ENCODE assay signal across 10 cellular contexts in genomic region chr22:42317691-42318547, GRCh38. TPM values are rescaled to one million over a fixed set of nuclear protein-coding genes. Genes with fewer than 3 reads are reported as not detected.
DNase-seq lines count a peak whose midpoint lies in the region; ATAC-seq and TF ChIP-seq lines count a peak whose summit lies in the region.
"Had no signal": no experiment of that assay in that cellular context is flagged by ENCODE, and none has a peak within 500 bp of the region (broad histone marks: within the 10 kb centered on the region; RNA-seq: fewer than 3 reads in every experiment).

No MANE protein-coding gene starts in this region.

- peak overlapping the region; percentile 49 for H3K9ac ChIP-seq in mucosa of stomach (ENCODE audit: low read length)
- no peak overlapping the region for H3K9ac ChIP-seq in endodermal cell (ENCODE audit: extremely low read depth, low read length, poor library complexity, severe bottlenecking)

- CTCF ChIA-PET in MCF 10A (lab: Yijun Ruan, JAX): interaction anchor here (0.5 to 1.4 kb wide), 5 partner anchors 10 to 629 kb away, joined by 3 to 6 read pairs (median 3); partner anchors contain the start of gene SNU13

- no peak overlapping the region for H3K27ac ChIP-seq in endodermal cell (ENCODE audit: low read depth, low read length)

- no peak overlapping the region for H3K4me3 Mint-ChIP-seq in MCF 10A (ENCODE audit: unreplicated experiment)
- H3K4me3 Mint-ChIP-seq in HFFc6: no peak overlapping the region
- H3K4me3 Mint-ChIP-seq in endodermal cell: no peak overlapping the region
- H3K4me3 Mint-ChIP-seq: H9 had no signal

- H3K27me3 ChIP-seq in mucosa of stomach (ENCODE audit: control insufficient read depth, insufficient read depth, low read length): peaks cover 5% of the 10 kb centered on the region
- no peaks in the 10 kb centered on the region for H3K27me3 ChIP-seq in endodermal cell (ENCODE audit: control insufficient read depth, insufficient read depth, low read length, poor library complexity, severe bottlenecking)

- no peaks in the 10 kb centered on the region for H3K9me3 ChIP-seq in mucosa of stomach (ENCODE audit: control insufficient read depth, low read length)
- no peaks in the 10 kb centered on the region for H3K9me3 ChIP-seq in endodermal cell (ENCODE audit: control insufficient read depth, low read length)
- H3K9me3 ChIP-seq: Caco-2 had no signal

- peaks cover 82% of the 10 kb centered on the region for H3K4me1 ChIP-seq in mucosa of stomach (ENCODE audit: control insufficient read depth, insufficient read depth, low read length)
- peaks cover 7% of the 10 kb centered on the region for H3K4me1 ChIP-seq in endodermal cell (ENCODE audit: control insufficient read depth, insufficient read depth, low read length)

- H3K9me3 Mint-ChIP-seq in MCF 10A (ENCODE audit: unreplicated experiment) (no peaks in the 10 kb centered on the region), HFFc6 (no peaks in the 10 kb centered on the region), endodermal cell (no peaks in the 10 kb centered on the region)
- H3K9me3 Mint-ChIP-seq: H9 had no signal

- peaks cover 52% of the 10 kb centered on the region for H3K4me1 Mint-ChIP-seq in MCF 10A (ENCODE audit: insufficient read depth, unreplicated experiment)
- H3K4me1 Mint-ChIP-seq in HFFc6 (ENCODE audit: low read depth): peaks cover 12% of the 10 kb centered on the region; the same call in 1 of the 2 replicates
- H3K4me1 Mint-ChIP-seq in endodermal cell: peaks cover 39% of the 10 kb centered on the region

- WGBS in endodermal cell (ENCODE audit: insufficient coverage in 1 of 2, insufficient read length in 1 of 2), 2 experiments: 91 to 92% methylated on average over 17 to 24 of the region's 25 CpGs

- BruUV-seq in MCF 10A (replicated peaks; lab: Mats Ljungman, UMichigan): no TSS peak

- ATAC-seq in HG03571 (IDR thresholded peaks at IDR 0.05; ENCODE audit: unreplicated experiment): no peak

- H3K36me3 Mint-ChIP-seq in MCF 10A (ENCODE audit: insufficient read depth, unreplicated experiment) (peaks cover 1% of the 10 kb centered on the region), HFFc6 (ENCODE audit: low read depth) (no peaks in the 10 kb centered on the region), endodermal cell (ENCODE audit: low read depth) (peaks cover 4% of the 10 kb centered on the region)

- intact Hi-C loops in MCF 10A (cut with micrococcal nuclease): no loop called here

- DNase-seq in Caki2 (ENCODE audit: low read depth) (peak; percentile 67), NCI-H2029 (lab: John Stamatoyannopoulos, UW) (peak; percentile 82), MCF 10A (ENCODE audit: unreplicated experiment) (peak; percentile 89), HFFc6 (no peak), endodermal cell (no peak), GF-D8 (lab: John Stamatoyannopoulos, UW) (no peak)
- DNase-seq: Caco-2, H9 had no signal

- POLR2A ChIA-PET in MCF 10A (lab: Yijun Ruan, JAX): interaction anchor here (0.7 to 2.3 kb wide), 11 partner anchors 10 to 238 kb away, joined by 3 to 9 read pairs (median 5); partner anchors contain the start of gene SMDT1

- in situ Hi-C loops in Caki2 (cut with HindIII; ENCODE audit: low pct_unique_long_range_greater_than_20kb, low sequenced_read_pairs): no loop called here

- no peak for TF ChIP-seq CTCF in MCF 10A (IDR thresholded peaks at IDR 0.05; ENCODE audit: unreplicated experiment)
- TF ChIP-seq CTCF in HFFc6 (IDR thresholded peaks at IDR 0.05): no peak
- TF ChIP-seq CTCF in endodermal cell (conservative IDR thresholded peaks at IDR 0.05): no peak

- H3K27me3 Mint-ChIP-seq in MCF 10A (ENCODE audit: insufficient read depth, unreplicated experiment): no peaks in the 10 kb centered on the region
- H3K27me3 Mint-ChIP-seq in HFFc6 (ENCODE audit: insufficient read depth): peaks cover 30% of the 10 kb centered on the region
- no peaks in the 10 kb centered on the region for H3K27me3 Mint-ChIP-seq in endodermal cell (ENCODE audit: insufficient read depth)

- H3K4me3 ChIP-seq in mucosa of stomach (ENCODE audit: low read length) (no peak overlapping the region), endodermal cell (ENCODE audit: low read length) (no peak overlapping the region)

- H3K27ac Mint-ChIP-seq in MCF 10A (ENCODE audit: low read depth, unreplicated experiment) (peak overlapping the region; percentile 35), HFFc6 (no peak overlapping the region), endodermal cell (no peak overlapping the region)

- H3K36me3 ChIP-seq in mucosa of stomach (ENCODE audit: control insufficient read depth, insufficient read depth, low read length) (no peaks in the 10 kb centered on the region), endodermal cell (ENCODE audit: control insufficient read depth, insufficient read depth, low read length) (no peaks in the 10 kb centered on the region)

RNA-seq across cellular contexts. Expression of gene TCF20, which starts 47.5 kb away (rescaled TPM):
- 16.9 and 21.3 TPM in 2 replicates for total RNA-seq in Caki2 (2014; rRNA removed; shearing (Covaris generic); ENCODE audit: low replicate concordance)
- total RNA-seq in MCF 10A (2022) (44.7 and 56.4 TPM in 2 replicates), endodermal cell (100 to 1,000 TPM; 113 to 134 TPM)
- total RNA-seq in HFFc6 (2021; fragmentation: NEBNext Ultra II Directional; extraction: Animal tissue kit (Norgen Biotek cat#: 25700)): 10 to 100 TPM; 26.7 to 33.4 (median 30.1) TPM
- polyA plus RNA-seq in endodermal cell (2013, experiment 1 of 2): 27.9 TPM
- 31.8 TPM for polyA plus RNA-seq in endodermal cell (2013, experiment 2 of 2)

Comparison
In these comparisons a context has a peak if more than half of its experiments do, and no peak if none do; other contexts are left out.
1. DNase-seq: peak in Caki2 (single experiment), NCI-H2029 (single experiment) and MCF 10A (single experiment); none in HFFc6 (single experiment), endodermal cell (single experiment) and GF-D8 (single experiment).